Comparison of ENCODE assay signal across 8 cellular contexts in genomic region chr1:118136511-118136937, GRCh38. TPM values are rescaled to one million over a fixed set of nuclear protein-coding genes. Genes with fewer than 3 reads are reported as not detected.
DNase-seq lines count a peak whose midpoint lies in the region; ATAC-seq lines count a peak whose summit lies in the region.

No MANE protein-coding gene starts in this region.

- H3K4me3 Mint-ChIP-seq in activated CD8-positive, alpha-beta T cell treated with anti-CD3 and anti-CD28 coated beads, Interleukin-2, amount 10 ng/mL, durations not matched to agents 7 days and 5 days = no peak overlapping the region
- H3K4me3 Mint-ChIP-seq in immature natural killer cell = no peak overlapping the region

- no peak overlapping the region for H3K4me2 ChIP-seq in neuronal stem cell (ENCODE audit: insufficient read depth, low read length, poor library complexity, severe bottlenecking)

- no peak overlapping the region for H3K23ac ChIP-seq in neuronal stem cell (ENCODE audit: low read depth, low read length, poor library complexity)

- no peak overlapping the region for H3K4ac ChIP-seq in neuronal stem cell (ENCODE audit: low read length)

- H2BK15ac ChIP-seq in neuronal stem cell (ENCODE audit: low read length) = no peak overlapping the region

- H3K14ac ChIP-seq in neuronal stem cell (ENCODE audit: low read length) = no peak overlapping the region

- peaks cover 2% of the 10 kb centered on the region for H3K27me3 Mint-ChIP-seq in activated CD8-positive, alpha-beta T cell treated with anti-CD3 and anti-CD28 coated beads, Interleukin-2, amount 10 ng/mL, durations not matched to agents 7 days and 5 days (ENCODE audit: low read depth)
- peaks cover 0 to 2% (median 0%) of the 10 kb centered on the region in 3 donors for H3K27me3 Mint-ChIP-seq in immature natural killer cell (ENCODE audit: low read depth in 3 of 3)

- H2BK120ac ChIP-seq in neuronal stem cell (ENCODE audit: low read depth, low read length) = no peak overlapping the region

- H3K79me1 ChIP-seq in neuronal stem cell (ENCODE audit: low read depth, low read length) = no peaks in the 10 kb centered on the region

- no peaks in the 10 kb centered on the region for H3K27me3 ChIP-seq in neuronal stem cell (ENCODE audit: control insufficient read depth in 3 of 3, insufficient read depth in 3 of 3, low read depth in 1 of 3, low read length in 3 of 3)

- H3K4me1 Mint-ChIP-seq in activated CD8-positive, alpha-beta T cell treated with anti-CD3 and anti-CD28 coated beads, Interleukin-2, amount 10 ng/mL, durations not matched to agents 7 days and 5 days (ENCODE audit: low read depth) = peaks cover 6% of the 10 kb centered on the region
- H3K4me1 Mint-ChIP-seq in immature natural killer cell = no peaks in the 10 kb centered on the region

- no peaks in the 10 kb centered on the region for H3K36me3 ChIP-seq in neuronal stem cell (replicated peaks in 1 of 2; ENCODE audit: control insufficient read depth in 2 of 2, insufficient read depth in 2 of 2, low read length in 2 of 2)

- H2BK5ac ChIP-seq in neuronal stem cell (ENCODE audit: low read length) = no peak overlapping the region

- peak overlapping the region; percentile 69 for H2AFZ ChIP-seq in neuronal stem cell (ENCODE audit: low read length)

- no peak overlapping the region for H2BK12ac ChIP-seq in neuronal stem cell (ENCODE audit: low read length)

- H3K4me1 ChIP-seq in neuronal stem cell (ENCODE audit: control insufficient read depth in 2 of 2, insufficient read depth in 1 of 2, low read depth in 1 of 2, low read length in 2 of 2) = peaks cover 0 to 17% of the 10 kb centered on the region in 2 donors

- no peaks in the 10 kb centered on the region for H3K9me3 ChIP-seq in neuronal stem cell (replicated peaks in 1 of 2; ENCODE audit: control insufficient read depth in 2 of 2, insufficient read depth in 1 of 2, low read depth in 1 of 2, low read length in 2 of 2)

- H3K9me3 Mint-ChIP-seq in activated CD8-positive, alpha-beta T cell treated with anti-CD3 and anti-CD28 coated beads, Interleukin-2, amount 10 ng/mL, durations not matched to agents 7 days and 5 days (ENCODE audit: insufficient read depth) = no peaks in the 10 kb centered on the region
- H3K9me3 Mint-ChIP-seq in immature natural killer cell = peaks cover 0 to 3% (median 0%) of the 10 kb centered on the region in 6 donors

- no CpG with 5 or more reads among the region's 4 CpGs for WGBS in neuronal stem cell (ENCODE audit: extremely low coverage in 2 of 2, insufficient read length in 2 of 2, insufficient replicate concordance in 1 of 2), 2 donors

- no peaks in the 10 kb centered on the region for H3K36me3 Mint-ChIP-seq in activated CD8-positive, alpha-beta T cell treated with anti-CD3 and anti-CD28 coated beads, Interleukin-2, amount 10 ng/mL, durations not matched to agents 7 days and 5 days (ENCODE audit: low read depth)
- no peaks in the 10 kb centered on the region for H3K36me3 Mint-ChIP-seq in immature natural killer cell

- H4K8ac ChIP-seq in neuronal stem cell (ENCODE audit: low read depth, low read length) = no peak overlapping the region

- no peak overlapping the region for H3K18ac ChIP-seq in neuronal stem cell (ENCODE audit: low read length)

- no peak overlapping the region for H3K9ac ChIP-seq in neuronal stem cell (ENCODE audit: low read depth, low read length, poor library complexity)

- no peak overlapping the region for H4K91ac ChIP-seq in neuronal stem cell (ENCODE audit: low read depth, low read length, poor library complexity)

- POLR2A ChIA-PET in activated CD8-positive, alpha-beta T cell treated with anti-CD3 and anti-CD28 coated beads, Interleukin-2, amount 10 ng/mL, durations not matched to agents 7 days and 5 days (lab: Charles Lee) = no interaction called here

- ATAC-seq in HG02938 (IDR thresholded peaks at IDR 0.05; ENCODE audit: unreplicated experiment) = peak; percentile 100
- ATAC-seq in activated CD8-positive, alpha-beta T cell treated with anti-CD3 and anti-CD28 coated beads, Interleukin-2, amount 10 ng/mL, durations not matched to agents 7 days and 5 days = peak; percentile 49

- CTCF ChIA-PET in activated CD8-positive, alpha-beta T cell treated with anti-CD3 and anti-CD28 coated beads, Interleukin-2, amount 10 ng/mL, durations not matched to agents 7 days and 5 days (lab: Charles Lee) = no interaction called here

- peak; percentile 19 for DNase-seq in activated T-cell treated with anti-CD3 and anti-CD28 coated beads for 48 hours (ENCODE audit: low read depth)
- DNase-seq in activated T-cell treated with anti-CD3 and anti-CD28 coated beads, Interleukin-2, amount 50 U/mL, for 1 hour = no peak
- DNase-seq in activated CD8-positive, alpha-beta T cell treated with anti-CD3 and anti-CD28 coated beads, Interleukin-2, amount 10 ng/mL, durations not matched to agents 7 days and 5 days = peak; percentile 25
- no peak for DNase-seq in neuronal stem cell (ENCODE audit: low spot score)
- no peak for DNase-seq in SHP77 treated with DMSO at 0.1 percent for 48 hours (lab: John Stamatoyannopoulos, UW)
- DNase-seq in immature natural killer cell = no peak
- DNase-seq in NK-92 (lab: John Stamatoyannopoulos, UW; ENCODE audit: unreplicated experiment) = no peak

- H3K4me3 ChIP-seq in neuronal stem cell (ENCODE audit: low read length in 2 of 2) = no peak overlapping the region

- H3K27ac ChIP-seq in neuronal stem cell (replicated peaks; ENCODE audit: low read length) = no peak overlapping the region

- H3K27ac Mint-ChIP-seq in activated CD8-positive, alpha-beta T cell treated with anti-CD3 and anti-CD28 coated beads, Interleukin-2, amount 10 ng/mL, durations not matched to agents 7 days and 5 days = no peak overlapping the region
- H3K27ac Mint-ChIP-seq in immature natural killer cell = no peak overlapping the region

- H2AK5ac ChIP-seq in neuronal stem cell (ENCODE audit: low read depth, low read length) = no peak overlapping the region

RNA-seq across cellular contexts. Expression of gene SPAG17, which starts 48.5 kb away (rescaled TPM):
- total RNA-seq in activated CD8-positive, alpha-beta T cell treated with anti-CD3 and anti-CD28 coated beads, Interleukin-2, amount 10 ng/mL, durations not matched to agents 7 days and 5 days = not detected
- 1.7 TPM for polyA plus RNA-seq in neuronal stem cell (2013, experiment 1 of 2)
- 1.3 TPM for polyA plus RNA-seq in neuronal stem cell (2013, experiment 2 of 2)
- polyA plus RNA-seq in immature natural killer cell = not detected

Comparison
In these comparisons a context has a peak if more than half of its experiments do, and no peak if none do; other contexts are left out.
1. DNase-seq: peak in activated T-cell treated with anti-CD3 and anti-CD28 coated beads for 48 hours (single experiment) and activated CD8-positive, alpha-beta T cell treated with anti-CD3 and anti-CD28 coated beads, Interleukin-2, amount 10 ng/mL, durations not matched to agents 7 days and 5 days (single experiment); none in activated T-cell treated with anti-CD3 and anti-CD28 coated beads, Interleukin-2, amount 50 U/mL, for 1 hour (single experiment), neuronal stem cell (single experiment), SHP77 treated with DMSO at 0.1 percent for 48 hours (single experiment), immature natural killer cell (0 of 3) and NK-92 (single experiment).